Comparison of ENCODE assay signal across 27 cellular contexts in genomic region chr18:78922856-78923255, GRCh38. TPM values are rescaled to one million over a fixed set of nuclear protein-coding genes. Genes with fewer than 3 reads are reported as not detected.
DNase-seq lines count a peak whose midpoint lies in the region; ATAC-seq, FAIRE-seq and TF ChIP-seq lines count a peak whose summit lies in the region.
"Had no signal": no experiment of that assay in that cellular context is flagged by ENCODE, and none has a peak within 500 bp of the region (broad histone marks: within the 10 kb centered on the region; RNA-seq: fewer than 3 reads in every experiment).

No MANE protein-coding gene starts in this region.

- H3K36me3 ChIP-seq in kidney (ENCODE audit: control insufficient read depth in 1 of 2, insufficient read depth in 2 of 2, low read length in 2 of 2): no peaks in the 10 kb centered on the region
- H3K36me3 ChIP-seq in upper lobe of right lung: no peaks in the 10 kb centered on the region
- H3K36me3 ChIP-seq: BE2C, BLaER1 had no signal

- no peak overlapping the region for H3K4me3 ChIP-seq in kidney (ENCODE audit: low read length in 2 of 2)
- no peak overlapping the region for H3K4me3 ChIP-seq in upper lobe of right lung
- H3K4me3 ChIP-seq: A549, BLaER1 had no signal

- no peak for TF ChIP-seq CTCF in kidney (IDR thresholded peaks at IDR 0.05; ENCODE audit: borderline replicate concordance, extremely low read depth, insufficient read depth)
- TF ChIP-seq CTCF in upper lobe of right lung (IDR thresholded peaks at IDR 0.05): no peak

- no peaks in the 10 kb centered on the region for H3K9me3 ChIP-seq in kidney (ENCODE audit: control insufficient read depth in 1 of 2, low read length in 2 of 2)
- no peaks in the 10 kb centered on the region for H3K9me3 ChIP-seq in upper lobe of right lung
- H3K9me3 ChIP-seq: A549, BE2C had no signal

- peaks cover 0 to 4% of the 10 kb centered on the region in 2 donors for H3K4me1 ChIP-seq in kidney (ENCODE audit: control insufficient read depth in 1 of 2, insufficient read depth in 1 of 2, low read depth in 1 of 2, low read length in 2 of 2)
- H3K4me1 ChIP-seq in upper lobe of right lung: no peaks in the 10 kb centered on the region
- H3K4me1 ChIP-seq: A549, BE2C had no signal

- no peak overlapping the region for H3K9ac ChIP-seq in kidney (ENCODE audit: low read length in 2 of 2)
- H3K9ac ChIP-seq: BLaER1 had no signal

- H3K27ac ChIP-seq in kidney (ENCODE audit: low read depth in 2 of 2, low read length in 2 of 2): no peak overlapping the region
- H3K27ac ChIP-seq in upper lobe of right lung: no peak overlapping the region
- H3K27ac ChIP-seq: 22Rv1, A549, BLaER1 had no signal

- peak; percentile 60 for DNase-seq in kidney
- DNase-seq in mesenteric fat pad (ENCODE audit: low spot score): peak; percentile 62
- peak; percentile 22 for DNase-seq in sciatic nerve (ENCODE audit: low spot score)
- DNase-seq in upper lobe of right lung: peak; percentile 38
- DNase-seq in Ammon's horn (ENCODE audit: low spot score): no peak
- DNase-seq in NCI-H226: no peak
- DNase-seq in activated T-cell treated with anti-CD3 and anti-CD28 coated beads, Interleukin-2, amount 50 U/mL, for 1 hour: no peak
- DNase-seq: AML-193; BE2C; C1 segment of cervical spinal cord; CD4-positive, alpha-beta memory T cell; CD4-positive, CD25-positive, alpha-beta regulatory T cell; CD8-positive, alpha-beta memory T cell; COR-L47; DMS 273 treated with DMSO at 0.1 percent for 48 hours; DMS153; DMS53; DMS79 treated with DMSO at 0.1 percent for 48 hours; GF-D8 had no signal

- no peaks in the 10 kb centered on the region for H3K27me3 ChIP-seq in upper lobe of right lung
- H3K27me3 ChIP-seq: BLaER1 had no signal

- no peak for ATAC-seq in sciatic nerve
- ATAC-seq in upper lobe of right lung: no peak
- ATAC-seq: A549 had no signal

- intact Hi-C loops in kidney (cut with DNase I): no loop called here
- intact Hi-C loops in sciatic nerve (cut with DNase I): no loop called here
- intact Hi-C loops in upper lobe of right lung (cut with DNase I): no loop called here

- no peak for FAIRE-seq in kidney (lab: Jason Lieb, UNC)
- FAIRE-seq: A549, G401.6, GM12891, GM19239 had no signal

RNA-seq across cellular contexts. Expression of gene SALL3, which starts 56.8 kb away (rescaled TPM):
- total RNA-seq in kidney (2.0 TPM), mesenteric fat pad (not detected), sciatic nerve (0.09 TPM), upper lobe of right lung (not detected)
- 5.5 TPM for polyA plus RNA-seq in kidney (ENCODE audit: insufficient read depth, low read depth, low replicate concordance)
- total RNA-seq: A172; CD4-positive, alpha-beta memory T cell; CD4-positive, CD25-positive, alpha-beta regulatory T cell; CD8-positive, alpha-beta memory T cell had no signal
- polyA plus RNA-seq: A549; CD14-positive monocyte; CD4-positive, alpha-beta memory T cell; CD4-positive, CD25-positive, alpha-beta regulatory T cell; CD8-positive, alpha-beta memory T cell had no signal

Comparison
In these comparisons a context has a peak if more than half of its experiments do, and no peak if none do; other contexts are left out.
1. DNase-seq: peak in kidney (single experiment), mesenteric fat pad (single experiment), sciatic nerve (single experiment) and upper lobe of right lung (single experiment); none in Ammon's horn (single experiment), NCI-H226 (single experiment) and activated T-cell treated with anti-CD3 and anti-CD28 coated beads, Interleukin-2, amount 50 U/mL, for 1 hour (single experiment).